Comparison of ENCODE assay signal across 8 cellular contexts in the genomic region with DNA sequence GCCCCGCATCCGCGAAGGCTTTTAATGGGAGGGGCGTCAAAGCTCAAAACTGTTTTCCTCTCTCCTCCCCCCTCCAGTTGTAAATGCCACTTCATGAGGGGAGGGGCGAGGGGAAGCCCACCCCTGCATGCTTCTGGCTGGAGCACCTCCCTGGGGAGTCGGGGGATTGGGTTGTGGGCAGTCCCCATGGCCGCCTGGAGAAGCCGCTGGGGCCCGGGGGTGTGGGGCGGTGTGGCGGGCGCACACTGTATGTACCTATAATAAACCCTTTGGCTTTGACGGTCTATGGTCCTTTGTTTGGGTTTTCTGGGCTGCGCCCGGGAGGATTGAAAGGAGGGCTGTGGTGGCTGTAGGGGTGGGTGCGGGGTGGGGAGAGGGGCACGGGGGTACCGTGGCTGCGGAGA. TPM values are rescaled to one million over a fixed set of nuclear protein-coding genes. Genes with fewer than 3 reads are reported as not detected.
DNase-seq lines count a peak whose midpoint lies in the region; ATAC-seq lines count a peak whose summit lies in the region.

No MANE protein-coding gene starts in this region.

- intact Hi-C loops in activated CD4-positive, alpha-beta T cell treated with anti-CD3 and anti-CD28 coated beads, Interleukin-2, amount 10 ng/mL, durations not matched to agents 24 days and 14 days (cut with micrococcal nuclease), result loop anchor here (2.0 kb wide), 1 partner anchor 29 kb away; no protein-coding TSS in a partner anchor

- H3K9me3 Mint-ChIP-seq in activated CD4-positive, alpha-beta T cell treated with anti-CD3 and anti-CD28 coated beads, Interleukin-2, amount 10 ng/mL, durations not matched to agents 24 days and 14 days, result no peaks in the 10 kb centered on the region
- H3K9me3 Mint-ChIP-seq in activated T-helper 17 cell treated with anti-CD3 and anti-CD28 coated beads, Interleukin-2, amount 50 U/mL, for 72 hours, result no peaks in the 10 kb centered on the region
- H3K9me3 Mint-ChIP-seq in stimulated activated naive CD8-positive, alpha-beta T cell treated with anti-CD3 and anti-CD28 coated beads, Interleukin-15, amount 100 ng/mL, for 72 hours, result no peaks in the 10 kb centered on the region

- H3K4me1 Mint-ChIP-seq in activated CD4-positive, alpha-beta T cell treated with anti-CD3 and anti-CD28 coated beads, Interleukin-2, amount 10 ng/mL, durations not matched to agents 24 days and 14 days, result peaks cover 16% of the 10 kb centered on the region
- peaks cover 15% of the 10 kb centered on the region for H3K4me1 Mint-ChIP-seq in activated T-helper 17 cell treated with anti-CD3 and anti-CD28 coated beads, Interleukin-2, amount 50 U/mL, for 72 hours
- H3K4me1 Mint-ChIP-seq in stimulated activated naive CD8-positive, alpha-beta T cell treated with anti-CD3 and anti-CD28 coated beads, Interleukin-15, amount 100 ng/mL, for 72 hours, result peaks cover 28% of the 10 kb centered on the region

- peak overlapping the region; percentile 86 for H3K4me3 Mint-ChIP-seq in activated CD4-positive, alpha-beta T cell treated with anti-CD3 and anti-CD28 coated beads, Interleukin-2, amount 10 ng/mL, durations not matched to agents 24 days and 14 days
- peak overlapping the region; percentile 76 for H3K4me3 Mint-ChIP-seq in activated T-helper 17 cell treated with anti-CD3 and anti-CD28 coated beads, Interleukin-2, amount 50 U/mL, for 72 hours
- peak overlapping the region; percentile 87 to 94 for H3K4me3 Mint-ChIP-seq in stimulated activated naive CD8-positive, alpha-beta T cell treated with anti-CD3 and anti-CD28 coated beads, Interleukin-15, amount 100 ng/mL, for 72 hours

- ATAC-seq in HG03378 (IDR thresholded peaks at IDR 0.05; ENCODE audit: unreplicated experiment), result peak; percentile 15
- ATAC-seq in activated T-helper 17 cell treated with anti-CD3 and anti-CD28 coated beads, Interleukin-2, amount 50 U/mL, for 72 hours (replicated peaks), result peak; percentile 44
- peak; percentile 73 for ATAC-seq in stimulated activated naive CD8-positive, alpha-beta T cell treated with anti-CD3 and anti-CD28 coated beads, Interleukin-15, amount 100 ng/mL, for 72 hours
- ATAC-seq in HG02973 (IDR thresholded peaks at IDR 0.05; ENCODE audit: unreplicated experiment), result no peak

- peak overlapping the region; percentile 37 for H3K9ac ChIP-seq in iPS-15b (ENCODE audit: low read depth, low read length)

- peak overlapping the region; percentile 78 for H3K27ac Mint-ChIP-seq in activated CD4-positive, alpha-beta T cell treated with anti-CD3 and anti-CD28 coated beads, Interleukin-2, amount 10 ng/mL, durations not matched to agents 24 days and 14 days
- peak overlapping the region; percentile 89 for H3K27ac Mint-ChIP-seq in activated T-helper 17 cell treated with anti-CD3 and anti-CD28 coated beads, Interleukin-2, amount 50 U/mL, for 72 hours
- H3K27ac Mint-ChIP-seq in stimulated activated naive CD8-positive, alpha-beta T cell treated with anti-CD3 and anti-CD28 coated beads, Interleukin-15, amount 100 ng/mL, for 72 hours, result peak overlapping the region; percentile 74 to 90

- H3K4me3 ChIP-seq in iPS-15b (ENCODE audit: low read depth, low read length), result peak overlapping the region; percentile 94

- peaks cover 3% of the 10 kb centered on the region for H3K4me1 ChIP-seq in iPS-15b (ENCODE audit: control insufficient read depth, insufficient read depth, low read length)

- peak; percentile 81 for DNase-seq in activated CD4-positive, alpha-beta T cell treated with anti-CD3 and anti-CD28 coated beads, Interleukin-2, amount 10 ng/mL, durations not matched to agents 24 days and 14 days
- DNase-seq in activated CD4-positive, alpha-beta T cell treated with anti-CD3 and anti-CD28 coated beads for 1 hour, result no peak
- peak in 1 of 2 donors; percentile 48 for DNase-seq in stimulated activated naive CD8-positive, alpha-beta T cell treated with anti-CD3 and anti-CD28 coated beads, Interleukin-15, amount 100 ng/mL, for 72 hours
- no peak for DNase-seq in AG20443 (ENCODE audit: low spot score)

- H3K27me3 Mint-ChIP-seq in activated CD4-positive, alpha-beta T cell treated with anti-CD3 and anti-CD28 coated beads, Interleukin-2, amount 10 ng/mL, durations not matched to agents 24 days and 14 days, result no peaks in the 10 kb centered on the region
- no peaks in the 10 kb centered on the region for H3K27me3 Mint-ChIP-seq in activated T-helper 17 cell treated with anti-CD3 and anti-CD28 coated beads, Interleukin-2, amount 50 U/mL, for 72 hours
- H3K27me3 Mint-ChIP-seq in stimulated activated naive CD8-positive, alpha-beta T cell treated with anti-CD3 and anti-CD28 coated beads, Interleukin-15, amount 100 ng/mL, for 72 hours, result no peaks in the 10 kb centered on the region

- peaks cover 7% of the 10 kb centered on the region for H3K36me3 ChIP-seq in iPS-15b (ENCODE audit: control insufficient read depth, insufficient read depth, low read length)

- peaks cover 3% of the 10 kb centered on the region for H3K27me3 ChIP-seq in iPS-15b (ENCODE audit: control insufficient read depth, insufficient read depth, low read length)

- peaks cover 22% of the 10 kb centered on the region for H3K36me3 Mint-ChIP-seq in activated CD4-positive, alpha-beta T cell treated with anti-CD3 and anti-CD28 coated beads, Interleukin-2, amount 10 ng/mL, durations not matched to agents 24 days and 14 days (ENCODE audit: low read depth)
- peaks cover 30% of the 10 kb centered on the region for H3K36me3 Mint-ChIP-seq in activated T-helper 17 cell treated with anti-CD3 and anti-CD28 coated beads, Interleukin-2, amount 50 U/mL, for 72 hours (ENCODE audit: low read depth)

- H3K9me3 ChIP-seq in iPS-15b (ENCODE audit: control insufficient read depth, insufficient read depth, low read length), result no peaks in the 10 kb centered on the region

RNA-seq across cellular contexts. Expression of a gene that starts 0.5 kb away (rescaled TPM):
- 111 and 113 TPM in 2 replicates for total RNA-seq in activated CD4-positive, alpha-beta T cell treated with anti-CD3 and anti-CD28 coated beads, Interleukin-2, amount 10 ng/mL, durations not matched to agents 24 days and 14 days
- 100 to 1,000 TPM; 113 to 126 TPM for total RNA-seq in activated T-helper 17 cell treated with anti-CD3 and anti-CD28 coated beads, Interleukin-2, amount 50 U/mL, for 72 hours

RNA-seq across cellular contexts. Expression of a gene that starts 25.0 kb away (rescaled TPM):
- 123 and 126 TPM in 2 replicates for total RNA-seq in activated CD4-positive, alpha-beta T cell treated with anti-CD3 and anti-CD28 coated beads, Interleukin-2, amount 10 ng/mL, durations not matched to agents 24 days and 14 days
- 100 to 1,000 TPM; 117 to 331 TPM for total RNA-seq in activated T-helper 17 cell treated with anti-CD3 and anti-CD28 coated beads, Interleukin-2, amount 50 U/mL, for 72 hours
